ENCODE assay signal across 22 cellular contexts in genomic region chr1:238777551-238777950, GRCh38.
"Had no signal": no experiment of that assay in that cellular context is flagged by ENCODE, and none has a peak within 500 bp of the region (broad histone marks: within the 10 kb centered on the region; RNA-seq: fewer than 3 reads in every experiment).

No MANE protein-coding gene starts in this region.

- H3K27ac Mint-ChIP-seq: activated CD4-positive, alpha-beta memory T cell treated with anti-CD3 and anti-CD28 coated beads, Interleukin-2, amount 10 ng/mL, durations not matched to agents 7 days and 5 days; activated CD4-positive, alpha-beta T cell treated with anti-CD3 and anti-CD28 coated beads for 36 hours; activated naive CD8-positive, alpha-beta T cell treated with anti-CD3 and anti-CD28 coated beads, Interleukin-2, amount 50 U/mL, for 24 hours; activated T-cell treated with anti-CD3 and anti-CD28 coated beads, Interleukin-2, amount 50 U/mL, for 72 hours; brain; nephron; T-cell had no signal

- DNase-seq: activated CD4-positive, alpha-beta memory T cell treated with anti-CD3 and anti-CD28 coated beads, Interleukin-2, amount 10 ng/mL, durations not matched to agents 7 days and 5 days; activated CD4-positive, alpha-beta T cell treated with anti-CD3 and anti-CD28 coated beads for 36 hours; activated naive CD8-positive, alpha-beta T cell treated with anti-CD3 and anti-CD28 coated beads, Interleukin-2, amount 50 U/mL, for 24 hours; activated T-cell treated with anti-CD3 and anti-CD28 coated beads, Interleukin-2, amount 50 U/mL, for 72 hours; dermis blood vessel endothelial cell; erythroblast; foreskin fibroblast; head of caudate nucleus; left lung; occipital lobe; psoas muscle; stimulated activated CD4-positive, alpha-beta T cell treated with anti-CD3 and anti-CD28 coated beads, Interleukin-4, amount 100 ng/mL, for 1 hour; stimulated activated CD8-positive, alpha-beta memory T cell treated with anti-CD3 and anti-CD28 coated beads, Interleukin-4, amount 100 ng/mL, for 48 hours; stimulated activated naive CD8-positive, alpha-beta T cell treated with anti-CD3 and anti-CD28 coated beads, Interleukin-15, Interleukin-2, amounts not matched to agents 100 U/mL and 50 U/mL, for 24 hours; T-cell; T1000; upper lobe of right lung; WERI-Rb-1 had no signal

- H3K36me3 Mint-ChIP-seq: brain, T-cell had no signal

- H3K9me3 ChIP-seq: left lung, psoas muscle, suprapubic skin, upper lobe of right lung had no signal

- H3K27me3 Mint-ChIP-seq: activated CD4-positive, alpha-beta memory T cell treated with anti-CD3 and anti-CD28 coated beads, Interleukin-2, amount 10 ng/mL, durations not matched to agents 7 days and 5 days; activated CD4-positive, alpha-beta T cell treated with anti-CD3 and anti-CD28 coated beads for 36 hours; activated naive CD8-positive, alpha-beta T cell treated with anti-CD3 and anti-CD28 coated beads, Interleukin-2, amount 50 U/mL, for 24 hours; brain; central memory CD8-positive, alpha-beta T cell; T-cell had no signal

- H3K4me1 ChIP-seq: left lung, psoas muscle, suprapubic skin, upper lobe of right lung had no signal

- H3K4me3 Mint-ChIP-seq: activated CD4-positive, alpha-beta memory T cell treated with anti-CD3 and anti-CD28 coated beads, Interleukin-2, amount 10 ng/mL, durations not matched to agents 7 days and 5 days; activated CD4-positive, alpha-beta T cell treated with anti-CD3 and anti-CD28 coated beads for 36 hours; activated naive CD8-positive, alpha-beta T cell treated with anti-CD3 and anti-CD28 coated beads, Interleukin-2, amount 50 U/mL, for 24 hours; activated T-cell treated with anti-CD3 and anti-CD28 coated beads, Interleukin-2, amount 50 U/mL, for 72 hours; brain; central memory CD8-positive, alpha-beta T cell; nephron; T-cell had no signal

- H3K27ac ChIP-seq: left lung, psoas muscle, suprapubic skin, upper lobe of right lung, WERI-Rb-1 had no signal

- H3K9me3 Mint-ChIP-seq: nephron had no signal

- H3K4me3 ChIP-seq: left lung, psoas muscle, suprapubic skin, upper lobe of right lung had no signal

- ATAC-seq: activated CD4-positive, alpha-beta T cell treated with anti-CD3 and anti-CD28 coated beads for 36 hours; activated naive CD8-positive, alpha-beta T cell treated with anti-CD3 and anti-CD28 coated beads, Interleukin-2, amount 50 U/mL, for 24 hours; activated T-cell treated with anti-CD3 and anti-CD28 coated beads, Interleukin-2, amount 50 U/mL, for 72 hours; left lung; psoas muscle; stimulated activated naive CD8-positive, alpha-beta T cell treated with anti-CD3 and anti-CD28 coated beads, Interleukin-15, Interleukin-2, amounts not matched to agents 100 U/mL and 50 U/mL, for 24 hours; T-cell; upper lobe of right lung had no signal

- H3K27me3 ChIP-seq: left lung, suprapubic skin, upper lobe of right lung had no signal

- H3K4me1 Mint-ChIP-seq: activated CD4-positive, alpha-beta memory T cell treated with anti-CD3 and anti-CD28 coated beads, Interleukin-2, amount 10 ng/mL, durations not matched to agents 7 days and 5 days; activated CD4-positive, alpha-beta T cell treated with anti-CD3 and anti-CD28 coated beads for 36 hours; activated naive CD8-positive, alpha-beta T cell treated with anti-CD3 and anti-CD28 coated beads, Interleukin-2, amount 50 U/mL, for 24 hours; brain; central memory CD8-positive, alpha-beta T cell; nephron; T-cell had no signal

- H3K36me3 ChIP-seq: left lung, suprapubic skin, upper lobe of right lung, WERI-Rb-1 had no signal
